In genomic region chr10:113986316-113986715, GRCh38 we compare ENCODE assay signal across 6 cellular contexts. TPM values are rescaled to one million over a fixed set of nuclear protein-coding genes. Genes with fewer than 3 reads are reported as not detected.
"Had no signal": no experiment of that assay in that cellular context is flagged by ENCODE, and none has a peak within 500 bp of the region (broad histone marks: within the 10 kb centered on the region; RNA-seq: fewer than 3 reads in every experiment).

No MANE protein-coding gene starts in this region.

- H3K4me3 ChIP-seq: K562 had no signal

- H3K9ac ChIP-seq: KMS-11 had no signal

- H3K27ac ChIP-seq: HL-60, KMS-11 had no signal

- DNase-seq: IMR-90, KBM-7, KG1 had no signal

RNA-seq across cellular contexts. Expression of gene ADRB1, which starts 57.4 kb away (rescaled TPM):
- total RNA-seq: IMR-90 had no signal
